Comparison of ENCODE assay signal across 20 cellular contexts in the genomic region with DNA sequence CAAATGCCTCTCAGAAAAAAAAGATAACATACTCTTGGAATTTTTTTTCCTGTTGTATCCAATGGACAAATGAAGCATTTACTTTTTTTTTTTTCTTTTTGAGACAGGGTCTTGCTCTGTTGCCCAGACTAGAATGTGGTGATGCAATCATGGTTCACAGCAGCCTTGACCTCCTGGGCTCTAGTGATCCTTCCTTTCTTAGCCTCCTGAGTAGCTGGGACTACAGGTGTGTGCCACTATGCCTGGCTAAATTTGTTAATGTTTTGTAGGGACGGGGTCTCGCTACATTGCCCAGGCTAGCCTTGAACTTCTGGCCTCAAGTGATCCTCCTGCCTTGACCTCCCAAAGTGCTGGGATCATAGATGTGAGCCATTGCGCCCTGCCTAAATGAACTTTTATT.
DNase-seq lines count a peak whose midpoint lies in the region; ATAC-seq, FAIRE-seq and TF ChIP-seq lines count a peak whose summit lies in the region.
"Had no signal": no experiment of that assay in that cellular context is flagged by ENCODE, and none has a peak within 500 bp of the region (broad histone marks: within the 10 kb centered on the region; RNA-seq: fewer than 3 reads in every experiment).

No MANE protein-coding gene starts in this region.

- intact Hi-C loops in IMR-90 (cut with micrococcal nuclease): no loop called here
- intact Hi-C loops in lower lobe of right lung (cut with DNase I): no loop called here

- H2BK5ac ChIP-seq in IMR-90 (ENCODE audit: low read depth, low read length, poor library complexity, severe bottlenecking): no peak overlapping the region

- H2BK120ac ChIP-seq in IMR-90 (ENCODE audit: low read depth, low read length): no peak overlapping the region

- H2AK5ac ChIP-seq in IMR-90 (ENCODE audit: low read depth, low read length): no peak overlapping the region

- no peak overlapping the region for H2BK20ac ChIP-seq in IMR-90 (ENCODE audit: low read depth, low read length)

- 82% methylated on average over 3 of the region's 3 CpGs for WGBS in A549 (ENCODE audit: missing lambda C conversion rate)
- WGBS in IMR-90 (ENCODE audit: extremely low coverage in 2 of 2, insufficient read length in 1 of 2), 2 experiments: 100% methylated on average over 1 of the region's 3 CpGs; no CpG with 5 or more reads in 1 of the 2 experiments

- H3K9me3 ChIP-seq in A549 (no peaks in the 10 kb centered on the region), IMR-90 (ENCODE audit: control insufficient read depth, insufficient read depth, low read length) (no peaks in the 10 kb centered on the region), lower lobe of right lung (no peaks in the 10 kb centered on the region)
- H3K9me3 ChIP-seq: BLaER1, HAP-1 had no signal

- H3K14ac ChIP-seq in IMR-90 (replicated peaks; ENCODE audit: low read depth, low read length): no peak overlapping the region

- dilution Hi-C loops in IMR-90 (cut with HindIII; ENCODE audit: low sequenced_read_pairs, unreplicated experiment): no loop called here

- no peaks in the 10 kb centered on the region for H3K36me3 Mint-ChIP-seq in WTC11

- H2BK15ac ChIP-seq in IMR-90 (ENCODE audit: low read depth, low read length): no peak overlapping the region

- no peak for TF ChIP-seq RAD21 in A549 (conservative IDR thresholded peaks at IDR 0.05 in 1 of 2, IDR thresholded peaks at IDR 0.05 in 1 of 2)
- TF ChIP-seq RAD21 in IMR-90 (IDR thresholded peaks at IDR 0.05; ENCODE audit: low read length): no peak

- H3K27me3 ChIP-seq in IMR-90 (ENCODE audit: control insufficient read depth, insufficient read depth, low read length) (no peaks in the 10 kb centered on the region), lower lobe of right lung (ENCODE audit: low read depth) (no peaks in the 10 kb centered on the region)
- H3K27me3 ChIP-seq: BLaER1 had no signal

- H3K9me3 Mint-ChIP-seq in WTC11: 0 out of 2 replicates have a peak, but pooled peaks cover 4% of the 10 kb centered on the region
- H3K9me3 Mint-ChIP-seq: CD8-positive, alpha-beta memory T cell; GM23338 had no signal

- H3K79me1 ChIP-seq in IMR-90 (ENCODE audit: low read depth in 1 of 2, low read length in 2 of 2): no peaks in the 10 kb centered on the region

- peak; percentile 13 for FAIRE-seq in A549 (lab: Jason Lieb, UNC)
- FAIRE-seq: GM12878, H54 had no signal

- no peaks in the 10 kb centered on the region for H4K20me1 ChIP-seq in IMR-90 (ENCODE audit: insufficient read depth, low read length)
- H4K20me1 ChIP-seq: BLaER1 had no signal

- POLR2A ChIA-PET in A549 (lab: Yijun Ruan, JAX): no interaction called here
- POLR2A ChIA-PET in IMR-90 (lab: Charles Lee; ENCODE audit: unreplicated experiment): no interaction called here
- POLR2A ChIA-PET in WTC11 (lab: Charles Lee): no interaction called here

- 0 out of 2 replicates have a peak, but pooled peaks cover 2% of the 10 kb centered on the region for H3K9me1 ChIP-seq in IMR-90 (ENCODE audit: insufficient read depth, low read length)

- H4K91ac ChIP-seq in IMR-90 (ENCODE audit: insufficient read depth, low read depth, low read length): no peak overlapping the region

- H2AK9ac ChIP-seq in IMR-90 (replicated peaks; ENCODE audit: low read depth, low read length, poor library complexity): no peak overlapping the region

- H3K27ac Mint-ChIP-seq in WTC11: no peak overlapping the region
- H3K27ac Mint-ChIP-seq: B cell; CD4-positive, CD25-positive, alpha-beta regulatory T cell; GM23338 had no signal

- BruUV-seq in IMR-90 (replicated peaks; lab: Mats Ljungman, UMichigan): no TSS peak

- H4K8ac ChIP-seq in IMR-90 (ENCODE audit: low read depth in 2 of 2, low read length in 2 of 2): no peak overlapping the region

- no peak overlapping the region for H3K23ac ChIP-seq in IMR-90 (ENCODE audit: low read depth, low read length)

- DNase-seq in A549 (ENCODE audit: low read depth in 1 of 2, low spot score in 1 of 2): no peak
- DNase-seq in IMR-90: no peak
- DNase-seq in WTC11 (ENCODE audit: low spot score): no peak
- no peak for DNase-seq in lower lobe of right lung
- DNase-seq in AG08395 (ENCODE audit: low spot score): no peak
- DNase-seq: 8988T; CD4-positive, CD25-positive, alpha-beta regulatory T cell; CD8-positive, alpha-beta memory T cell; DMS 273 treated with DMSO at 0.1 percent for 48 hours; DMS79; EL; GDM1 had no signal

- no peaks in the 10 kb centered on the region for H3K4me1 Mint-ChIP-seq in WTC11
- H3K4me1 Mint-ChIP-seq: B cell; CD8-positive, alpha-beta memory T cell; GM23338 had no signal

- H3K9ac ChIP-seq in IMR-90 (ENCODE audit: low read depth, low read length): no peak overlapping the region
- H3K9ac ChIP-seq: BLaER1 had no signal

- CTCF ChIA-PET in A549 (lab: Yijun Ruan, JAX): interaction anchor here (0.7 to 1.3 kb wide), 3 partner anchors 9 to 114 kb away, joined by 3 to 7 read pairs (median 4); no protein-coding TSS in a partner anchor
- CTCF ChIA-PET in IMR-90 (lab: Yijun Ruan, JAX): interaction anchor here (0.7 kb wide), 1 partner anchor 49 kb away, joined by 6 read pairs; no protein-coding TSS in a partner anchor
- CTCF ChIA-PET in WTC11 (lab: Charles Lee): no interaction called here

- no peak for TF ChIP-seq EP300 in A549 (IDR thresholded peaks at IDR 0.05)

- H2AFZ ChIP-seq in IMR-90 (replicated peaks; ENCODE audit: low read length, poor library complexity): no peak overlapping the region
- H2AFZ ChIP-seq: GM23338 had no signal

- ATAC-seq in A549: no peak
- ATAC-seq in IMR-90 (ENCODE audit: low read depth): no peak
- ATAC-seq in WTC11: no peak
- ATAC-seq in lower lobe of right lung: no peak
- no peak for ATAC-seq in activated CD4-positive, CD25-positive, alpha-beta regulatory T cell treated with anti-CD3 and anti-CD28 coated beads, Interleukin-2, amount 50 U/mL, for 24 hours
- ATAC-seq: GM12878, GM23338 had no signal

- no peaks in the 10 kb centered on the region for H3K27me3 Mint-ChIP-seq in WTC11 (ENCODE audit: low read depth)
- H3K27me3 Mint-ChIP-seq: B cell; CD4-positive, CD25-positive, alpha-beta regulatory T cell; CD8-positive, alpha-beta memory T cell had no signal

- TF ChIP-seq CTCF in A549 (IDR thresholded peaks at IDR 0.05) (no peak), IMR-90 (conservative IDR thresholded peaks at IDR 0.05; ENCODE audit: low read depth, low read length) (no peak), WTC11 (IDR thresholded peaks at IDR 0.05) (no peak), lower lobe of right lung (IDR thresholded peaks at IDR 0.05) (no peak)

- H3K4me3 Mint-ChIP-seq in WTC11: no peak overlapping the region
- H3K4me3 Mint-ChIP-seq: B cell; CD4-positive, CD25-positive, alpha-beta regulatory T cell; CD8-positive, alpha-beta memory T cell; GM23338 had no signal

- H3K36me3 ChIP-seq in IMR-90 (ENCODE audit: control insufficient read depth, insufficient read depth, low read length) (no peaks in the 10 kb centered on the region), lower lobe of right lung (peaks cover 7% of the 10 kb centered on the region)
- H3K36me3 ChIP-seq: HAP-1 had no signal

- no peak overlapping the region for H3K56ac ChIP-seq in IMR-90 (ENCODE audit: extremely low read depth, insufficient read depth, low read length)

- TF ChIP-seq POLR2A in A549 (IDR thresholded peaks at IDR 0.05; ENCODE audit: low read length) (no peak), IMR-90 (IDR thresholded peaks at IDR 0.05; ENCODE audit: low read depth, low read length) (no peak)

- no peak overlapping the region for H3K4me2 ChIP-seq in A549
- no peak overlapping the region for H3K4me2 ChIP-seq in IMR-90 (ENCODE audit: low read depth, low read length)
- H3K4me2 ChIP-seq: BLaER1, GM23338 had no signal

- H3K4me3 ChIP-seq in A549 (no peak overlapping the region), IMR-90 (ENCODE audit: insufficient read depth, low read depth, low read length) (no peak overlapping the region), lower lobe of right lung (no peak overlapping the region)
- H3K4me3 ChIP-seq: BLaER1, GM12878, GM23338, HAP-1 had no signal

- no peak overlapping the region for H3K4ac ChIP-seq in IMR-90 (ENCODE audit: low read depth, low read length)

- no peak overlapping the region for H4K5ac ChIP-seq in IMR-90 (ENCODE audit: low read depth, low read length)

- in situ Hi-C loops in IMR-90 (cut with MboI; ENCODE audit: low sequenced_read_pairs): no loop called here

- H3K18ac ChIP-seq in IMR-90 (ENCODE audit: low read depth, low read length): no peak overlapping the region

- H3K27ac ChIP-seq in A549 (no peak overlapping the region), IMR-90 (ENCODE audit: insufficient read depth, low read length) (no peak overlapping the region), lower lobe of right lung (no peak overlapping the region)
- H3K27ac ChIP-seq: BLaER1, C4-2B had no signal

- no peaks in the 10 kb centered on the region for H3K4me1 ChIP-seq in A549
- peaks cover 2% of the 10 kb centered on the region for H3K4me1 ChIP-seq in IMR-90 (ENCODE audit: control insufficient read depth, insufficient read depth, low read length)
- peaks cover 6% of the 10 kb centered on the region for H3K4me1 ChIP-seq in lower lobe of right lung
- H3K4me1 ChIP-seq: BLaER1, HAP-1 had no signal

TF ChIP-seq in A549, 52 proteins besides CTCF, POLR2A, EP300 and RAD21 (continues in another document):
- TF ChIP-seq MAX (IDR thresholded peaks at IDR 0.05) (no peak), EHF (CRISPR knock-in tag; IDR thresholded peaks at IDR 0.05) (no peak), TFCP2L1 (CRISPR knock-in tag; IDR thresholded peaks at IDR 0.05) (no peak)

TF ChIP-seq in IMR-90, 13 proteins besides CTCF, POLR2A, EP300 and RAD21 (continues in another document):
- TF ChIP-seq CEBPB (IDR thresholded peaks at IDR 0.05; ENCODE audit: low read depth, low read length) (peak; percentile 46; the same call in 1 of the 2 replicates), MAFK (IDR thresholded peaks at IDR 0.05; ENCODE audit: low read depth, low read length) (no peak), BHLHE40 (IDR thresholded peaks at IDR 0.05; ENCODE audit: low read depth, low read length) (no peak)

TF ChIP-seq in WTC11, 78 proteins besides CTCF, POLR2A, EP300 and RAD21:
- TF ChIP-seq ATF1 (CRISPR knock-in tag; IDR thresholded peaks at IDR 0.05): no peak
- no peak for TF ChIP-seq TCF7 (CRISPR knock-in tag; IDR thresholded peaks at IDR 0.05; ENCODE audit: low read depth)
- peak; percentile 51; the same call in 1 of the 2 replicates for TF ChIP-seq ZNF121 (CRISPR knock-in tag; IDR thresholded peaks at IDR 0.05)
